25 cellular contexts compared by ENCODE assay signal in the genomic region with DNA sequence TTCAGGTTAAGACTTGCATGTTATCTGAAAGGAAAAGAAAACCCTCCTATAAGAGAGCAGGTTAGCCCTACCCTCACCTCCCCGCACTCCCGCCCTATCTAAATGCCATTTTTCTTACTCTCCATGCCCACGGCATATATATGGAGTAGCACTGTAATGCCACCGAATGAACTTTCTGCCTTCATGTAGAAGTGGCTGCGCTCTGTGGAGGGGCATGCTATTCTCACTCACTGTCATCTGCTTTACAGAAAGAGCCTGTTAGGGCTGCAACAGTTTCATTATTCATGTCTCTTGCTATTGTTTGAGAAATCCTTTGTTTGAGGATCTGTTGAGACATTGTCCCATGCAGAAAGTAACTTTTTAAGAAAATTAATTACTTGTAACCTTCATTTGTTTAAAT.
"Had no signal": no experiment of that assay in that cellular context is flagged by ENCODE, and none has a peak within 500 bp of the region (broad histone marks: within the 10 kb centered on the region; RNA-seq: fewer than 3 reads in every experiment).

No MANE protein-coding gene starts in this region.

- H3K4me3 ChIP-seq: cardiac muscle cell, spleen had no signal

- ATAC-seq: activated CD8-positive, alpha-beta T cell treated with anti-CD3 and anti-CD28 coated beads, Interleukin-2, amount 10 ng/mL, durations not matched to agents 7 days and 5 days; activated naive CD8-positive, alpha-beta T cell treated with anti-CD3 and anti-CD28 coated beads, Interleukin-2, amount 50 U/mL, for 24 hours; natural killer cell treated with Interleukin-12 subunit alpha and Interleukin-12 subunit beta and Interleukin-15 and Interleukin-18, amount 100 ng/mL, for 72 hours; stimulated activated naive CD8-positive, alpha-beta T cell treated with anti-CD3 and anti-CD28 coated beads, Interleukin-15, Interleukin-2, amounts not matched to agents 100 U/mL and 50 U/mL, for 24 hours had no signal

- H3K27ac ChIP-seq: cardiac muscle cell, spleen, tibial artery, WERI-Rb-1 had no signal

- H3K36me3 Mint-ChIP-seq: natural killer cell treated with Interleukin-12 subunit alpha and Interleukin-12 subunit beta and Interleukin-15 and Interleukin-18, amount 100 ng/mL, for 72 hours had no signal

- H3K4me1 ChIP-seq: spleen, tibial artery had no signal

- DNase-seq: activated CD4-positive, alpha-beta T cell treated with anti-CD3 and anti-CD28 coated beads for 1 hour; activated CD4-positive, alpha-beta T cell treated with anti-CD3 and anti-CD28 coated beads, Interleukin-2, amount 50 U/mL, for 1 hour; activated CD8-positive, alpha-beta T cell treated with anti-CD3 and anti-CD28 coated beads, Interleukin-2, amount 10 ng/mL, durations not matched to agents 7 days and 5 days; activated gamma-delta T cell; activated naive CD4-positive, alpha-beta T cell treated with anti-CD3 and anti-CD28 coated beads, Interleukin-2, amount 50 U/mL, for 16 hours; activated naive CD8-positive, alpha-beta T cell treated with anti-CD3 and anti-CD28 coated beads, Interleukin-2, amount 50 U/mL, for 24 hours; effector CD4-positive, alpha-beta T cell; head of caudate nucleus; left ventricle myocardium superior; mammary epithelial cell; spleen; stimulated activated CD4-positive, alpha-beta T cell treated with anti-CD3 and anti-CD28 coated beads, Interleukin-4, amount 100 ng/mL, for 4 hours; stimulated activated naive CD8-positive, alpha-beta T cell treated with anti-CD3 and anti-CD28 coated beads, Interleukin-15, Interleukin-2, amounts not matched to agents 100 U/mL and 50 U/mL, for 24 hours; substantia nigra; T-helper 1 cell; tibial artery; WERI-Rb-1 had no signal

- H3K27me3 ChIP-seq: cardiac muscle cell, spleen, tibial artery had no signal

- H3K9me3 Mint-ChIP-seq: activated naive CD8-positive, alpha-beta T cell treated with anti-CD3 and anti-CD28 coated beads, Interleukin-2, amount 50 U/mL, for 24 hours; activated T-helper 1 cell treated with anti-CD3 and anti-CD28 coated beads, Interleukin-12 subunit alpha, Interleukin-12 subunit beta, Interleukin-2, Interleukin-4 antibody, amounts not matched to agents 30 ng/mL and 10 ng/mL and 1 ng/mL, durations not matched to agents 14 hours and 24 hours and 36 hours; dendritic cell treated with granulocyte-macrophage colony-stimulating factor and Interleukin-4, amounts not matched to agents 40 ng/mL and 50 ng/mL, for 4 days had no signal

- FAIRE-seq: frontal cortex, islet of Langerhans, TTC549 had no signal

- H3K27me3 Mint-ChIP-seq: activated naive CD8-positive, alpha-beta T cell treated with anti-CD3 and anti-CD28 coated beads, Interleukin-2, amount 50 U/mL, for 24 hours; dendritic cell treated with granulocyte-macrophage colony-stimulating factor and Interleukin-4, amounts not matched to agents 40 ng/mL and 50 ng/mL, for 4 days; natural killer cell treated with Interleukin-12 subunit alpha and Interleukin-12 subunit beta and Interleukin-15 and Interleukin-18, amount 100 ng/mL, for 72 hours; progenitor cell of endocrine pancreas had no signal

- H3K36me3 ChIP-seq: cardiac muscle cell, spleen, tibial artery, WERI-Rb-1 had no signal

- H3K9me3 ChIP-seq: spleen, tibial artery had no signal

- H3K27ac Mint-ChIP-seq: activated CD8-positive, alpha-beta T cell treated with anti-CD3 and anti-CD28 coated beads, Interleukin-2, amount 10 ng/mL, durations not matched to agents 7 days and 5 days; activated naive CD8-positive, alpha-beta T cell treated with anti-CD3 and anti-CD28 coated beads, Interleukin-2, amount 50 U/mL, for 24 hours; activated T-helper 1 cell treated with anti-CD3 and anti-CD28 coated beads, Interleukin-12 subunit alpha, Interleukin-12 subunit beta, Interleukin-2, Interleukin-4 antibody, amounts not matched to agents 30 ng/mL and 10 ng/mL and 1 ng/mL, durations not matched to agents 14 hours and 24 hours and 36 hours; dendritic cell treated with granulocyte-macrophage colony-stimulating factor and Interleukin-4, amounts not matched to agents 40 ng/mL and 50 ng/mL, for 4 days; natural killer cell treated with Interleukin-12 subunit alpha and Interleukin-12 subunit beta and Interleukin-15 and Interleukin-18, amount 100 ng/mL, for 72 hours; progenitor cell of endocrine pancreas had no signal

- H3K4me1 Mint-ChIP-seq: activated naive CD8-positive, alpha-beta T cell treated with anti-CD3 and anti-CD28 coated beads, Interleukin-2, amount 50 U/mL, for 24 hours had no signal

- H3K4me3 Mint-ChIP-seq: activated CD8-positive, alpha-beta T cell treated with anti-CD3 and anti-CD28 coated beads, Interleukin-2, amount 10 ng/mL, durations not matched to agents 7 days and 5 days; activated naive CD8-positive, alpha-beta T cell treated with anti-CD3 and anti-CD28 coated beads, Interleukin-2, amount 50 U/mL, for 24 hours; activated T-helper 1 cell treated with anti-CD3 and anti-CD28 coated beads, Interleukin-12 subunit alpha, Interleukin-12 subunit beta, Interleukin-2, Interleukin-4 antibody, amounts not matched to agents 30 ng/mL and 10 ng/mL and 1 ng/mL, durations not matched to agents 14 hours and 24 hours and 36 hours; dendritic cell treated with granulocyte-macrophage colony-stimulating factor and Interleukin-4, amounts not matched to agents 40 ng/mL and 50 ng/mL, for 4 days; natural killer cell treated with Interleukin-12 subunit alpha and Interleukin-12 subunit beta and Interleukin-15 and Interleukin-18, amount 100 ng/mL, for 72 hours had no signal
